1 cellular context compared by ENCODE assay signal in genomic region chr1:153919879-153920852, GRCh38.
TF ChIP-seq lines count a peak whose summit lies in the region.

No MANE protein-coding gene starts in this region.

TF ChIP-seq in IMR-90, 13 proteins besides CTCF, POLR2A, EP300 and RAD21:
- 0 out of 2 replicates have a peak, but pooled peaks have one; percentile 12 for TF ChIP-seq SMC3 (IDR thresholded peaks at IDR 0.05; ENCODE audit: low read depth, low read length)
- no peak for TF ChIP-seq FOS (IDR thresholded peaks at IDR 0.05; ENCODE audit: low read depth, low read length)
